ENCODE assay signal across 21 cellular contexts in the genomic region with DNA sequence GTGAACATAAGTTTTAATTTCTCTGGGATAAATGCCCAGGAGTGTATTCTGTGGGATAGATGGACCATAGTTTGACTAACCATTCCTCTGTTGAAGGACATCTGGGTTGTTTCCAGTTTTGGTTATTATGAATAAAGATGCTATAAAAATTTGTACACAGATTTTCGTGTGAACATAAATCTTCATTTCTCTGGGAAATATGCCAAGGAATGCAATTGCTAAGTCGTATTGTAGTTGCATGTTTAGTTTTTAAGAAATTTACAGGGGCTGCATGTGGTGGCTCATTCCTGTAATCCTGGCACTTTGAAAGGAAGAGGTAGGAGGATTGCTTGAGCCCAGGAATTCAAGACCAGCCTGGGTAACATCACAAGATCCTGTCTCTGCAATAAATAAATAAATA. TPM values are rescaled to one million over a fixed set of nuclear protein-coding genes. Genes with fewer than 3 reads are reported as not detected.
DNase-seq lines count a peak whose midpoint lies in the region; ATAC-seq and TF ChIP-seq lines count a peak whose summit lies in the region.
"Had no signal": no experiment of that assay in that cellular context is flagged by ENCODE, and none has a peak within 500 bp of the region (broad histone marks: within the 10 kb centered on the region; RNA-seq: fewer than 3 reads in every experiment).

No MANE protein-coding gene starts in this region.

- ATAC-seq in HG03097 (IDR thresholded peaks at IDR 0.05; ENCODE audit: low FRiP score, unreplicated experiment) (no peak), GM21576 (IDR thresholded peaks at IDR 0.05; ENCODE audit: unreplicated experiment) (no peak)
- ATAC-seq: activated naive CD4-positive, alpha-beta T cell treated with anti-CD3 and anti-CD28 coated beads, Interleukin-2, amount 50 U/mL, for 72 hours; naive thymus-derived CD8-positive, alpha-beta T cell; T-cell had no signal

- no peaks in the 10 kb centered on the region for H3K9me3 ChIP-seq in transverse colon
- H3K9me3 ChIP-seq in HAP-1: no peaks in the 10 kb centered on the region
- H3K9me3 ChIP-seq: suprapubic skin had no signal

- in situ Hi-C loops in transverse colon (cut with MboI; ENCODE audit: low pct_ligation_motif_present in 1 of 4, low pct_unique_long_range_greater_than_20kb in 1 of 4, low sequenced_read_pairs in 3 of 4) (loop anchor here in 3 of 4 donors (25.0 kb wide), 2 partner anchors 88 to 188 kb away; partner anchors contain the start of gene TMBIM1 (in 2 of the 3)), HAP-1 (cut with MboI; ENCODE audit: low sequenced_read_pairs) (no loop called here)

- TF ChIP-seq POLR2A in transverse colon (IDR thresholded peaks at IDR 0.05): no peak

- DNase-seq in HFFc6: peak; percentile 17
- DNase-seq in fibroblast of pulmonary artery (ENCODE audit: low read depth): peak; percentile 90
- DNase-seq in transverse colon: no peak
- DNase-seq in HAP-1 (ENCODE audit: low spot score in 2 of 2): no peak
- DNase-seq: activated CD4-positive, alpha-beta memory T cell treated with anti-CD3 and anti-CD28 coated beads for 36 hours; activated T-cell treated with anti-CD3 and anti-CD28 coated beads, Interleukin-2, amount 50 U/mL, for 48 hours; brain microvascular endothelial cell; DMS 273 treated with DMSO at 0.1 percent for 48 hours; dorsolateral prefrontal cortex; hippocampal formation; NCI-H2029; NCI-H510A treated with DMSO at 0.1 percent for 48 hours; T-cell had no signal

- H3K36me3 ChIP-seq in transverse colon: no peaks in the 10 kb centered on the region
- H3K36me3 ChIP-seq in HAP-1 (replicated peaks): no peaks in the 10 kb centered on the region
- H3K36me3 ChIP-seq: brain microvascular endothelial cell, suprapubic skin had no signal

- TF ChIP-seq CTCF in HFFc6 (IDR thresholded peaks at IDR 0.05): no peak
- no peak for TF ChIP-seq CTCF in VCaP (conservative IDR thresholded peaks at IDR 0.05)
- TF ChIP-seq CTCF in fibroblast of pulmonary artery (IDR thresholded peaks at IDR 0.05; ENCODE audit: low read length, missing control alignments): no peak
- no peak for TF ChIP-seq CTCF in transverse colon (IDR thresholded peaks at IDR 0.05)

- intact Hi-C loops in transverse colon (cut with DNase I; ENCODE audit: low total_unique reads): loop anchor here (10.0 kb wide), 1 partner anchor 190 kb away; no protein-coding TSS in a partner anchor

- peak; percentile 34 for TF ChIP-seq EP300 in transverse colon (IDR thresholded peaks at IDR 0.05; ENCODE audit: low read depth)

- H3K27ac ChIP-seq in VCaP: peak overlapping the region; percentile 53
- peak overlapping the region in 3 of 4 donors; percentile 16 to 70 (median 39) for H3K27ac ChIP-seq in transverse colon
- H3K27ac ChIP-seq: brain microvascular endothelial cell, C4-2B, dorsolateral prefrontal cortex, suprapubic skin had no signal

- peaks cover 13% of the 10 kb centered on the region for H3K27me3 Mint-ChIP-seq in HFFc6 (ENCODE audit: insufficient read depth)
- H3K27me3 Mint-ChIP-seq: activated CD4-positive, alpha-beta memory T cell treated with anti-CD3 and anti-CD28 coated beads for 36 hours; naive thymus-derived CD8-positive, alpha-beta T cell; T-cell had no signal

- H3K36me3 Mint-ChIP-seq in HFFc6 (ENCODE audit: low read depth): no peaks in the 10 kb centered on the region
- H3K36me3 Mint-ChIP-seq: activated CD4-positive, alpha-beta memory T cell treated with anti-CD3 and anti-CD28 coated beads for 36 hours; activated naive CD4-positive, alpha-beta T cell treated with anti-CD3 and anti-CD28 coated beads, Interleukin-2, amount 50 U/mL, for 72 hours; T-cell had no signal

- WGBS in transverse colon (ENCODE audit: low coverage in 1 of 2), 2 donors: 15 to 26% methylated on average over 2 of the region's 2 CpGs

- no peak overlapping the region for H3K4me3 Mint-ChIP-seq in HFFc6
- H3K4me3 Mint-ChIP-seq: activated CD4-positive, alpha-beta memory T cell treated with anti-CD3 and anti-CD28 coated beads for 36 hours; naive thymus-derived CD8-positive, alpha-beta T cell; T-cell had no signal

- no peaks in the 10 kb centered on the region for H3K9me3 Mint-ChIP-seq in HFFc6
- H3K9me3 Mint-ChIP-seq: activated CD4-positive, alpha-beta memory T cell treated with anti-CD3 and anti-CD28 coated beads for 36 hours; activated naive CD4-positive, alpha-beta T cell treated with anti-CD3 and anti-CD28 coated beads, Interleukin-2, amount 50 U/mL, for 72 hours; naive thymus-derived CD8-positive, alpha-beta T cell; T-cell had no signal

- H3K4me1 Mint-ChIP-seq in HFFc6 (ENCODE audit: low read depth): no peaks in the 10 kb centered on the region

- peaks cover 0 to 2% (median 0%) of the 10 kb centered on the region in 4 donors for H3K4me1 ChIP-seq in transverse colon
- H3K4me1 ChIP-seq in HAP-1: no peaks in the 10 kb centered on the region; the same call in 1 of the 2 replicates

- no peak overlapping the region for H3K4me3 ChIP-seq in fibroblast of pulmonary artery (replicated peaks; ENCODE audit: low read depth, low read length)
- H3K4me3 ChIP-seq in transverse colon: no peak overlapping the region
- no peak overlapping the region for H3K4me3 ChIP-seq in HAP-1
- H3K4me3 ChIP-seq: dorsolateral prefrontal cortex, suprapubic skin had no signal

- H3K27me3 ChIP-seq in transverse colon: no peaks in the 10 kb centered on the region
- no peaks in the 10 kb centered on the region for H3K27me3 ChIP-seq in HAP-1 (ENCODE audit: low read depth)
- H3K27me3 ChIP-seq: brain microvascular endothelial cell, dorsolateral prefrontal cortex, suprapubic skin had no signal

- no peak overlapping the region for H3K27ac Mint-ChIP-seq in HFFc6
- H3K27ac Mint-ChIP-seq: activated CD4-positive, alpha-beta memory T cell treated with anti-CD3 and anti-CD28 coated beads for 36 hours; activated naive CD4-positive, alpha-beta T cell treated with anti-CD3 and anti-CD28 coated beads, Interleukin-2, amount 50 U/mL, for 72 hours; progenitor cell of endocrine pancreas; T-cell had no signal

RNA-seq across cellular contexts. Expression of gene SLC11A1, which starts 6.9 kb away (rescaled TPM):
- under 1 TPM; 0.05 to 0.16 (median 0.11) TPM for total RNA-seq in HFFc6 (2021; fragmentation: NEBNext Ultra II Directional; extraction: Animal tissue kit (Norgen Biotek cat#: 25700))
- total RNA-seq in transverse colon: 1 to 10 TPM; 2.6 to 8.4 (median 6.3) TPM
- total RNA-seq: activated naive CD4-positive, alpha-beta T cell treated with anti-CD3 and anti-CD28 coated beads, Interleukin-2, amount 50 U/mL, for 72 hours had no signal

RNA-seq across cellular contexts. Expression of gene CATIP, which starts 18.6 kb away (rescaled TPM):
- total RNA-seq in HFFc6 (2021; fragmentation: NEBNext Ultra II Directional; extraction: Animal tissue kit (Norgen Biotek cat#: 25700)): not detected
- not detected for total RNA-seq in transverse colon
- total RNA-seq: activated CD4-positive, alpha-beta memory T cell treated with anti-CD3 and anti-CD28 coated beads for 36 hours; activated naive CD4-positive, alpha-beta T cell treated with anti-CD3 and anti-CD28 coated beads, Interleukin-2, amount 50 U/mL, for 72 hours; naive thymus-derived CD8-positive, alpha-beta T cell; suprapubic skin; T-cell had no signal

RNA-seq across cellular contexts. Expression of gene CTDSP1, which starts 24.5 kb away (rescaled TPM):
- 10 to 100 TPM; 72.0 to 82.0 (median 75.5) TPM for total RNA-seq in HFFc6 (2021; fragmentation: NEBNext Ultra II Directional; extraction: Animal tissue kit (Norgen Biotek cat#: 25700))
- 100 to 1,000 TPM; 132 to 197 (median 173) TPM for total RNA-seq in transverse colon

RNA-seq across cellular contexts. Expression of gene VIL1, which starts 43.7 kb away (rescaled TPM):
- total RNA-seq in HFFc6 (2021; fragmentation: NEBNext Ultra II Directional; extraction: Animal tissue kit (Norgen Biotek cat#: 25700)): not detected
- total RNA-seq in transverse colon: 100 to 1,000 TPM; 177 to 541 (median 285) TPM
- total RNA-seq: activated CD4-positive, alpha-beta memory T cell treated with anti-CD3 and anti-CD28 coated beads for 36 hours; activated naive CD4-positive, alpha-beta T cell treated with anti-CD3 and anti-CD28 coated beads, Interleukin-2, amount 50 U/mL, for 72 hours; naive thymus-derived CD8-positive, alpha-beta T cell had no signal

Comparison
In these comparisons a context has a peak if more than half of its experiments do, and no peak if none do; other contexts are left out.
1. DNase-seq: peak in HFFc6 (single experiment) and fibroblast of pulmonary artery (single experiment); none in transverse colon (single experiment) and HAP-1 (0 of 2).